In the genomic region with DNA sequence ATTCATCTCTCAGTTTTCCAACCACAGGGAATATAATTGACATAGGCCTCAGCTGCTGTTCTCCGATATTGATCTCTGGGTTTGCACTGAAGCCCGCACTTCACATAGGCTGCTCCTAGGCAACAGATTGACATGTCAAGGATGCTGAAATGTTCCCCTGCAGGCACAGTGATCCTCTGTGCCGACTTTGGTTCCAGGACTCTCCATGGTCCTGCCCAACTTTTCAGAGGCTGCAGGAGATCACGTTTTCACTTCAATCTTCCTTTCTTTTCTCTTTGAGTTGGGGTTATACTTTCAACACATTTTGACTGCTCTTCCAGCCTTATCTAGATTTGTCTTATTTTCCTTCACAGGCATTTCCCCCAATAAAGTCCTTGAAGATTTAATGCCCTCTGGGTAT, we compare ENCODE assay signal across 3 cellular contexts.
A peak's percentile ranks its signal among the peaks of the same experiment; 100 is the strongest.
TF ChIP-seq lines count a peak whose summit lies in the region.

No MANE protein-coding gene starts in this region.

TF ChIP-seq in SK-N-SH, 30 proteins besides CTCF, POLR2A, EP300 and RAD21 (continued from another document):
- TF ChIP-seq, protein P1, sequence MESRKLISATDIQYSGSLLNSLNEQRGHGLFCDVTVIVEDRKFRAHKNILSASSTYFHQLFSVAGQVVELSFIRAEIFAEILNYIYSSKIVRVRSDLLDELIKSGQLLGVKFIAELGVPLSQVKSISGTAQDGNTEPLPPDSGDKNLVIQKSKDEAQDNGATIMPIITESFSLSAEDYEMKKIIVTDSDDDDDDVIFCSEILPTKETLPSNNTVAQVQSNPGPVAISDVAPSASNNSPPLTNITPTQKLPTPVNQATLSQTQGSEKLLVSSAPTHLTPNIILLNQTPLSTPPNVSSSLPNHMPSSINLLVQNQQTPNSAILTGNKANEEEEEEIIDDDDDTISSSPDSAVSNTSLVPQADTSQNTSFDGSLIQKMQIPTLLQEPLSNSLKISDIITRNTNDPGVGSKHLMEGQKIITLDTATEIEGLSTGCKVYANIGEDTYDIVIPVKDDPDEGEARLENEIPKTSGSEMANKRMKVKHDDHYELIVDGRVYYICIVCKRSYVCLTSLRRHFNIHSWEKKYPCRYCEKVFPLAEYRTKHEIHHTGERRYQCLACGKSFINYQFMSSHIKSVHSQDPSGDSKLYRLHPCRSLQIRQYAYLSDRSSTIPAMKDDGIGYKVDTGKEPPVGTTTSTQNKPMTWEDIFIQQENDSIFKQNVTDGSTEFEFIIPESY (IDR thresholded peaks at IDR 0.05; ENCODE audit: borderline replicate concordance, low read depth): no peak
- TF ChIP-seq SIN3A (IDR thresholded peaks at IDR 0.05; ENCODE audit: borderline replicate concordance, low read depth, low read length): no peak
- TF ChIP-seq, protein P2, sequence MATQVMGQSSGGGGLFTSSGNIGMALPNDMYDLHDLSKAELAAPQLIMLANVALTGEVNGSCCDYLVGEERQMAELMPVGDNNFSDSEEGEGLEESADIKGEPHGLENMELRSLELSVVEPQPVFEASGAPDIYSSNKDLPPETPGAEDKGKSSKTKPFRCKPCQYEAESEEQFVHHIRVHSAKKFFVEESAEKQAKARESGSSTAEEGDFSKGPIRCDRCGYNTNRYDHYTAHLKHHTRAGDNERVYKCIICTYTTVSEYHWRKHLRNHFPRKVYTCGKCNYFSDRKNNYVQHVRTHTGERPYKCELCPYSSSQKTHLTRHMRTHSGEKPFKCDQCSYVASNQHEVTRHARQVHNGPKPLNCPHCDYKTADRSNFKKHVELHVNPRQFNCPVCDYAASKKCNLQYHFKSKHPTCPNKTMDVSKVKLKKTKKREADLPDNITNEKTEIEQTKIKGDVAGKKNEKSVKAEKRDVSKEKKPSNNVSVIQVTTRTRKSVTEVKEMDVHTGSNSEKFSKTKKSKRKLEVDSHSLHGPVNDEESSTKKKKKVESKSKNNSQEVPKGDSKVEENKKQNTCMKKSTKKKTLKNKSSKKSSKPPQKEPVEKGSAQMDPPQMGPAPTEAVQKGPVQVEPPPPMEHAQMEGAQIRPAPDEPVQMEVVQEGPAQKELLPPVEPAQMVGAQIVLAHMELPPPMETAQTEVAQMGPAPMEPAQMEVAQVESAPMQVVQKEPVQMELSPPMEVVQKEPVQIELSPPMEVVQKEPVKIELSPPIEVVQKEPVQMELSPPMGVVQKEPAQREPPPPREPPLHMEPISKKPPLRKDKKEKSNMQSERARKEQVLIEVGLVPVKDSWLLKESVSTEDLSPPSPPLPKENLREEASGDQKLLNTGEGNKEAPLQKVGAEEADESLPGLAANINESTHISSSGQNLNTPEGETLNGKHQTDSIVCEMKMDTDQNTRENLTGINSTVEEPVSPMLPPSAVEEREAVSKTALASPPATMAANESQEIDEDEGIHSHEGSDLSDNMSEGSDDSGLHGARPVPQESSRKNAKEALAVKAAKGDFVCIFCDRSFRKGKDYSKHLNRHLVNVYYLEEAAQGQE (IDR thresholded peaks at IDR 0.05; ENCODE audit: low read depth, low read length): peak; percentile 77
- TF ChIP-seq CHD2 (IDR thresholded peaks at IDR 0.05; ENCODE audit: low read length, partially characterized antibody): no peak
- no peak for TF ChIP-seq MEF2A (IDR thresholded peaks at IDR 0.05; ENCODE audit: borderline replicate concordance, low read depth)

TF ChIP-seq in SK-N-SH treated with all-trans-retinoic acid at 6 μM for 48 hours, 23 proteins besides CTCF, POLR2A, EP300 and RAD21 (continued from another document):
- TF ChIP-seq, protein P3, sequence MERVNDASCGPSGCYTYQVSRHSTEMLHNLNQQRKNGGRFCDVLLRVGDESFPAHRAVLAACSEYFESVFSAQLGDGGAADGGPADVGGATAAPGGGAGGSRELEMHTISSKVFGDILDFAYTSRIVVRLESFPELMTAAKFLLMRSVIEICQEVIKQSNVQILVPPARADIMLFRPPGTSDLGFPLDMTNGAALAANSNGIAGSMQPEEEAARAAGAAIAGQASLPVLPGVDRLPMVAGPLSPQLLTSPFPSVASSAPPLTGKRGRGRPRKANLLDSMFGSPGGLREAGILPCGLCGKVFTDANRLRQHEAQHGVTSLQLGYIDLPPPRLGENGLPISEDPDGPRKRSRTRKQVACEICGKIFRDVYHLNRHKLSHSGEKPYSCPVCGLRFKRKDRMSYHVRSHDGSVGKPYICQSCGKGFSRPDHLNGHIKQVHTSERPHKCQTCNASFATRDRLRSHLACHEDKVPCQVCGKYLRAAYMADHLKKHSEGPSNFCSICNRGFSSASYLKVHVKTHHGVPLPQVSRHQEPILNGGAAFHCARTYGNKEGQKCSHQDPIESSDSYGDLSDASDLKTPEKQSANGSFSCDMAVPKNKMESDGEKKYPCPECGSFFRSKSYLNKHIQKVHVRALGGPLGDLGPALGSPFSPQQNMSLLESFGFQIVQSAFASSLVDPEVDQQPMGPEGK (CRISPR knock-in tag; IDR thresholded peaks at IDR 0.05; ENCODE audit: borderline replicate concordance): no peak
- TF ChIP-seq BACH2 (CRISPR knock-in tag; IDR thresholded peaks at IDR 0.05; ENCODE audit: borderline replicate concordance): no peak
- no peak for TF ChIP-seq ESRRG (CRISPR knock-in tag; IDR thresholded peaks at IDR 0.05)
- TF ChIP-seq SNAI2 (CRISPR knock-in tag; IDR thresholded peaks at IDR 0.05): no peak
- no peak for TF ChIP-seq OSR1 (CRISPR knock-in tag; IDR thresholded peaks at IDR 0.05)
- TF ChIP-seq TOX (CRISPR knock-in tag; IDR thresholded peaks at IDR 0.05; ENCODE audit: borderline replicate concordance): no peak
- TF ChIP-seq ZFP3 (CRISPR knock-in tag; IDR thresholded peaks at IDR 0.05): no peak
- TF ChIP-seq, protein P4, sequence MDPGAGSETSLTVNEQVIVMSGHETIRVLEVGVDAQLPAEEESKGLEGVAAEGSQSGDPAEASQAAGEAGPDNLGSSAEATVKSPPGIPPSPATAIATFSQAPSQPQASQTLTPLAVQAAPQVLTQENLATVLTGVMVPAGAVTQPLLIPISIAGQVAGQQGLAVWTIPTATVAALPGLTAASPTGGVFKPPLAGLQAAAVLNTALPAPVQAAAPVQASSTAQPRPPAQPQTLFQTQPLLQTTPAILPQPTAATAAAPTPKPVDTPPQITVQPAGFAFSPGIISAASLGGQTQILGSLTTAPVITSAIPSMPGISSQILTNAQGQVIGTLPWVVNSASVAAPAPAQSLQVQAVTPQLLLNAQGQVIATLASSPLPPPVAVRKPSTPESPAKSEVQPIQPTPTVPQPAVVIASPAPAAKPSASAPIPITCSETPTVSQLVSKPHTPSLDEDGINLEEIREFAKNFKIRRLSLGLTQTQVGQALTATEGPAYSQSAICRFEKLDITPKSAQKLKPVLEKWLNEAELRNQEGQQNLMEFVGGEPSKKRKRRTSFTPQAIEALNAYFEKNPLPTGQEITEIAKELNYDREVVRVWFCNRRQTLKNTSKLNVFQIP (CRISPR knock-in tag; IDR thresholded peaks at IDR 0.05; ENCODE audit: borderline replicate concordance, low read depth): no peak
- no peak for TF ChIP-seq ZFP30 (CRISPR knock-in tag; IDR thresholded peaks at IDR 0.05)
- no peak for TF ChIP-seq CSDC2 (CRISPR knock-in tag; IDR thresholded peaks at IDR 0.05)
TF ChIP-seq in SK-N-SH treated with all-trans-retinoic acid at 6 μM for 48 hours: peak in this region for 0.

TF ChIP-seq in GM23338, 12 proteins besides CTCF, POLR2A, EP300 and RAD21:
- TF ChIP-seq, protein P2 (IDR thresholded peaks at IDR 0.05; ENCODE audit: unreplicated experiment): peak; percentile 33
- TF ChIP-seq CREB1 (CRISPR knock-in tag; IDR thresholded peaks at IDR 0.05; ENCODE audit: low read depth) (no peak), STAT1 (IDR thresholded peaks at IDR 0.05; ENCODE audit: unreplicated experiment) (no peak)
